Comparison of ENCODE assay signal across 15 cellular contexts in the genomic region with DNA sequence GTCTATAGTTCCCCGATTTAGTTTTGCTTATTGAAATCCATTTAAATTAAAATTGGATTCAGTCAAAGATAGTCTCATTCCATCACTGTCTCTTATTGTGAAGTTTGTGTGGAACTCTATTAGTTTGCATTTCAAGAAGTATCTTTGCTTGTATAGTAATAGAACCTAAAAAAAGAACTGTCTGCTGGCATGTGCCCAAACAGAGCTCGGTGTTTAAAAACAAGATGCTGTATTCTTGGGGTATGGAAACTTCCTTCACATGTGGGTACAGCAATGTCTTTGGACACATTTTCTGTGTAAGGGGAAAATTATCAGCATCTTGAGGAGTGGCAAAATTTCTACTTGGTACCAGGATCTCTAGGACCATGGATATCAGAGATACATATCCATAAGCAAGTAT.
DNase-seq lines count a peak whose midpoint lies in the region; ATAC-seq lines count a peak whose summit lies in the region.
"Had no signal": no experiment of that assay in that cellular context is flagged by ENCODE, and none has a peak within 500 bp of the region (broad histone marks: within the 10 kb centered on the region; RNA-seq: fewer than 3 reads in every experiment).

No MANE protein-coding gene starts in this region.

- DNase-seq in inferior parietal cortex (ENCODE audit: extremely low spot score) (peak; percentile 34), medulla oblongata (ENCODE audit: extremely low spot score) (peak; percentile 36), pons (ENCODE audit: low spot score) (peak; percentile 55)
- no peak for DNase-seq in activated T-cell treated with anti-CD3 and anti-CD28 coated beads, Interleukin-2, amount 50 U/mL, for 1 hour
- DNase-seq: ACHN; BE2C; C1 segment of cervical spinal cord; CD4-positive, CD25-positive, alpha-beta regulatory T cell; CD8-positive, alpha-beta memory T cell; COR-L47; DMS 273 treated with DMSO at 0.1 percent for 48 hours; DMS53; GM23248 had no signal

- ATAC-seq in GM18502 (IDR thresholded peaks at IDR 0.05; ENCODE audit: poor library complexity, unreplicated experiment) (no peak), HG02623 (IDR thresholded peaks at IDR 0.05; ENCODE audit: unreplicated experiment) (no peak)
